ENCODE assay signal across 2 cellular contexts in the genomic region with DNA sequence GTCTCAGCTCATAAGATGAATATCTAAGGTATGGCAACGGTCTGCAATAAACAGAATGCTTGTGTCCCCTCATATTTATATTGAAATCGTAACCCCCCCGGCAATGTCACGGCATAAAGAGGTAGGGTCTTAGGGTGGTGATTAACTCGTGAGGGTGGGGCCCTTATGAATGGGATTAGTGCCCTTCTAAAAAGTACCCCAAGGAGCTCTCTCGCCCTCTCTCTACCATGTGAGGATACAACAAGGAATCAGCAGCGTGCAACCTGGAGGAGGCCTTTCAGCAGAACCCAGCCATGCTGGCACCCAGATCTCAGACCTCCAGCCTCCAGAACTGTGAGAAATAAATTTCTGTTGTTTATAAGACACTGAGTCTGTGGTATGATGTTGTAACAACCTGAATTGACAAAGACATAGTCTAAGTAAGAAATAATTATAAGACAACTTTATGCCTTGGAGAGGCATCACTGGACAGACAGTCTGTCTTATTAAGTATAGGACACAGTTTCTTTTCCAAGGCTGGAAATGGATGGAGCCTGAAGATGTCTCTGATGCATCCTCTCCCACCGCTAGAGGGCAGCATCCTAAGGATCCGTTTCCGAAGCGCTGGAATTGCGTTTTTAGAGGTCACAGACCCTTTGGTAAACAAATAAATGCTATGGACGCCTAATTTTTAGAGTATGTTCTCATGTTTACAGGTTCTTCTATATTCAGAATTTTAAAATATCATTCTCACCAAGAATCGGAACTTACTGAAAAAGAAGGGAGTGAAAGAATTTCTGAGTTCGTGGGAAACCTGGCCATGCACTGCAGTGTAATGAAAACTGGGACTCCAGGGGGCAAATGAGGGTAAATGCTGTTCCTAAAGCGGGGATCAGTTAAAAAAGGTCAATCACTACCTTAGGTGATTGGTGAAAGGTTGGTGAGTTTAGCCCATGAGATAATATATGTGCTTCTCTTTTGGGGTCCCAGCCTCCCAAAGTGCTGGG.
TF ChIP-seq lines count a peak whose summit lies in the region.

No MANE protein-coding gene starts in this region.

TF ChIP-seq in GM23338, 12 proteins besides CTCF, POLR2A, EP300 and RAD21 (continues in another document):
- no peak for TF ChIP-seq EZH2phosphoT487 (IDR thresholded peaks at IDR 0.05; ENCODE audit: unreplicated experiment)
- TF ChIP-seq, protein P1, sequence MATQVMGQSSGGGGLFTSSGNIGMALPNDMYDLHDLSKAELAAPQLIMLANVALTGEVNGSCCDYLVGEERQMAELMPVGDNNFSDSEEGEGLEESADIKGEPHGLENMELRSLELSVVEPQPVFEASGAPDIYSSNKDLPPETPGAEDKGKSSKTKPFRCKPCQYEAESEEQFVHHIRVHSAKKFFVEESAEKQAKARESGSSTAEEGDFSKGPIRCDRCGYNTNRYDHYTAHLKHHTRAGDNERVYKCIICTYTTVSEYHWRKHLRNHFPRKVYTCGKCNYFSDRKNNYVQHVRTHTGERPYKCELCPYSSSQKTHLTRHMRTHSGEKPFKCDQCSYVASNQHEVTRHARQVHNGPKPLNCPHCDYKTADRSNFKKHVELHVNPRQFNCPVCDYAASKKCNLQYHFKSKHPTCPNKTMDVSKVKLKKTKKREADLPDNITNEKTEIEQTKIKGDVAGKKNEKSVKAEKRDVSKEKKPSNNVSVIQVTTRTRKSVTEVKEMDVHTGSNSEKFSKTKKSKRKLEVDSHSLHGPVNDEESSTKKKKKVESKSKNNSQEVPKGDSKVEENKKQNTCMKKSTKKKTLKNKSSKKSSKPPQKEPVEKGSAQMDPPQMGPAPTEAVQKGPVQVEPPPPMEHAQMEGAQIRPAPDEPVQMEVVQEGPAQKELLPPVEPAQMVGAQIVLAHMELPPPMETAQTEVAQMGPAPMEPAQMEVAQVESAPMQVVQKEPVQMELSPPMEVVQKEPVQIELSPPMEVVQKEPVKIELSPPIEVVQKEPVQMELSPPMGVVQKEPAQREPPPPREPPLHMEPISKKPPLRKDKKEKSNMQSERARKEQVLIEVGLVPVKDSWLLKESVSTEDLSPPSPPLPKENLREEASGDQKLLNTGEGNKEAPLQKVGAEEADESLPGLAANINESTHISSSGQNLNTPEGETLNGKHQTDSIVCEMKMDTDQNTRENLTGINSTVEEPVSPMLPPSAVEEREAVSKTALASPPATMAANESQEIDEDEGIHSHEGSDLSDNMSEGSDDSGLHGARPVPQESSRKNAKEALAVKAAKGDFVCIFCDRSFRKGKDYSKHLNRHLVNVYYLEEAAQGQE (IDR thresholded peaks at IDR 0.05; ENCODE audit: unreplicated experiment) = no peak
- TF ChIP-seq CREB1 (CRISPR knock-in tag; IDR thresholded peaks at IDR 0.05; ENCODE audit: low read depth) = no peak
- no peak for TF ChIP-seq ZNF114 (CRISPR knock-in tag; IDR thresholded peaks at IDR 0.05)
- TF ChIP-seq EZH2 (IDR thresholded peaks at IDR 0.05; ENCODE audit: low read depth, unreplicated experiment) = no peak
- TF ChIP-seq NANOG (IDR thresholded peaks at IDR 0.05; ENCODE audit: borderline replicate concordance) = no peak
- TF ChIP-seq, protein P2, sequence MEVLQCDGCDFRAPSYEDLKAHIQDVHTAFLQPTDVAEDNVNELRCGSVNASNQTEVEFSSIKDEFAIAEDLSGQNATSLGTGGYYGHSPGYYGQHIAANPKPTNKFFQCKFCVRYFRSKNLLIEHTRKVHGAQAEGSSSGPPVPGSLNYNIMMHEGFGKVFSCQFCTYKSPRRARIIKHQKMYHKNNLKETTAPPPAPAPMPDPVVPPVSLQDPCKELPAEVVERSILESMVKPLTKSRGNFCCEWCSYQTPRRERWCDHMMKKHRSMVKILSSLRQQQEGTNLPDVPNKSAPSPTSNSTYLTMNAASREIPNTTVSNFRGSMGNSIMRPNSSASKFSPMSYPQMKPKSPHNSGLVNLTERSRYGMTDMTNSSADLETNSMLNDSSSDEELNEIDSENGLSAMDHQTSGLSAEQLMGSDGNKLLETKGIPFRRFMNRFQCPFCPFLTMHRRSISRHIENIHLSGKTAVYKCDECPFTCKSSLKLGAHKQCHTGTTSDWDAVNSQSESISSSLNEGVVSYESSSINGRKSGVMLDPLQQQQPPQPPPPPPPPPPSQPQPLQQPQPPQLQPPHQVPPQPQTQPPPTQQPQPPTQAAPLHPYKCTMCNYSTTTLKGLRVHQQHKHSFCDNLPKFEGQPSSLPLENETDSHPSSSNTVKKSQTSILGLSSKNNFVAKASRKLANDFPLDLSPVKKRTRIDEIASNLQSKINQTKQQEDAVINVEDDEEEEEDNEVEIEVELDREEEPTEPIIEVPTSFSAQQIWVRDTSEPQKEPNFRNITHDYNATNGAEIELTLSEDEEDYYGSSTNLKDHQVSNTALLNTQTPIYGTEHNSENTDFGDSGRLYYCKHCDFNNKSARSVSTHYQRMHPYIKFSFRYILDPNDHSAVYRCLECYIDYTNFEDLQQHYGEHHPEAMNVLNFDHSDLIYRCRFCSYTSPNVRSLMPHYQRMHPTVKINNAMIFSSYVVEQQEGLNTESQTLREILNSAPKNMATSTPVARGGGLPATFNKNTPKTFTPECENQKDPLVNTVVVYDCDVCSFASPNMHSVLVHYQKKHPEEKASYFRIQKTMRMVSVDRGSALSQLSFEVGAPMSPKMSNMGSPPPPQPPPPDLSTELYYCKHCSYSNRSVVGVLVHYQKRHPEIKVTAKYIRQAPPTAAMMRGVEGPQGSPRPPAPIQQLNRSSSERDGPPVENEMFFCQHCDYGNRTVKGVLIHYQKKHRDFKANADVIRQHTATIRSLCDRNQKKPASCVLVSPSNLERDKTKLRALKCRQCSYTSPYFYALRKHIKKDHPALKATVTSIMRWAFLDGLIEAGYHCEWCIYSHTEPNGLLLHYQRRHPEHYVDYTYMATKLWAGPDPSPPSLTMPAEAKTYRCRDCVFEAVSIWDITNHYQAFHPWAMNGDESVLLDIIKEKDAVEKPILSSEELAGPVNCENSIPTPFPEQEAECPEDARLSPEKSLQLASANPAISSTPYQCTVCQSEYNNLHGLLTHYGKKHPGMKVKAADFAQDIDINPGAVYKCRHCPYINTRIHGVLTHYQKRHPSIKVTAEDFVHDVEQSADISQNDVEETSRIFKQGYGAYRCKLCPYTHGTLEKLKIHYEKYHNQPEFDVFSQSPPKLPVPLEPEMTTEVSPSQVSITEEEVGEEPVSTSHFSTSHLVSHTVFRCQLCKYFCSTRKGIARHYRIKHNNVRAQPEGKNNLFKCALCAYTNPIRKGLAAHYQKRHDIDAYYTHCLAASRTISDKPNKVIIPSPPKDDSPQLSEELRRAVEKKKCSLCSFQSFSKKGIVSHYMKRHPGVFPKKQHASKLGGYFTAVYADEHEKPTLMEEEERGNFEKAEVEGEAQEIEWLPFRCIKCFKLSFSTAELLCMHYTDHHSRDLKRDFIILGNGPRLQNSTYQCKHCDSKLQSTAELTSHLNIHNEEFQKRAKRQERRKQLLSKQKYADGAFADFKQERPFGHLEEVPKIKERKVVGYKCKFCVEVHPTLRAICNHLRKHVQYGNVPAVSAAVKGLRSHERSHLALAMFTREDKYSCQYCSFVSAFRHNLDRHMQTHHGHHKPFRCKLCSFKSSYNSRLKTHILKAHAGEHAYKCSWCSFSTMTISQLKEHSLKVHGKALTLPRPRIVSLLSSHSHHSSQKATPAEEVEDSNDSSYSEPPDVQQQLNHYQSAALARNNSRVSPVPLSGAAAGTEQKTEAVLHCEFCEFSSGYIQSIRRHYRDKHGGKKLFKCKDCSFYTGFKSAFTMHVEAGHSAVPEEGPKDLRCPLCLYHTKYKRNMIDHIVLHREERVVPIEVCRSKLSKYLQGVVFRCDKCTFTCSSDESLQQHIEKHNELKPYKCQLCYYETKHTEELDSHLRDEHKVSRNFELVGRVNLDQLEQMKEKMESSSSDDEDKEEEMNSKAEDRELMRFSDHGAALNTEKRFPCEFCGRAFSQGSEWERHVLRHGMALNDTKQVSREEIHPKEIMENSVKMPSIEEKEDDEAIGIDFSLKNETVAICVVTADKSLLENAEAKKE (CRISPR knock-in tag; IDR thresholded peaks at IDR 0.05) = no peak

TF ChIP-seq in HepG2, 621 proteins besides CTCF, POLR2A, EP300 and RAD21:
- TF ChIP-seq SRF (IDR thresholded peaks at IDR 0.05; ENCODE audit: low read depth, low read length) (no peak), ZNF224 (CRISPR knock-in tag; IDR thresholded peaks at IDR 0.05) (no peak), STAG1 (CRISPR knock-in tag; IDR thresholded peaks at IDR 0.05) (peak; percentile 32), NR2F6 (IDR thresholded peaks at IDR 0.05) (no peak), NR2F6 (CRISPR knock-in tag; IDR thresholded peaks at IDR 0.05) (0 out of 2 replicates have a peak, but pooled peaks have one; percentile 16), ZNF264 (CRISPR knock-in tag; IDR thresholded peaks at IDR 0.05) (peak; percentile 98)
